1 cellular context compared by ENCODE assay signal in genomic region chr19:6590458-6591319, GRCh38.
TF ChIP-seq lines count a peak whose summit lies in the region.

CD70 (minus strand) TSS chr19:6591150; CDS start chr19:6591002, 148 bp downstream.

TF ChIP-seq in SK-N-SH treated with all-trans-retinoic acid at 6 μM for 48 hours, 23 proteins besides CTCF, POLR2A, EP300 and RAD21 (continued from another document):
- TF ChIP-seq TCF4 (CRISPR knock-in tag; IDR thresholded peaks at IDR 0.05; ENCODE audit: borderline replicate concordance) (no peak), RARB (CRISPR knock-in tag; IDR thresholded peaks at IDR 0.05) (no peak), TSHZ2 (CRISPR knock-in tag; IDR thresholded peaks at IDR 0.05) (no peak), ZNF8 (CRISPR knock-in tag; IDR thresholded peaks at IDR 0.05) (no peak), BACH2 (CRISPR knock-in tag; IDR thresholded peaks at IDR 0.05; ENCODE audit: borderline replicate concordance) (no peak)
TF ChIP-seq in SK-N-SH treated with all-trans-retinoic acid at 6 μM for 48 hours: peak in this region for 0.
